Comparison of ENCODE assay signal across 17 cellular contexts in genomic region chr5:34680896-34681295, GRCh38. TPM values are rescaled to one million over a fixed set of nuclear protein-coding genes. Genes with fewer than 3 reads are reported as not detected.
DNase-seq lines count a peak whose midpoint lies in the region; ATAC-seq and TF ChIP-seq lines count a peak whose summit lies in the region.
"Had no signal": no experiment of that assay in that cellular context is flagged by ENCODE, and none has a peak within 500 bp of the region (broad histone marks: within the 10 kb centered on the region; RNA-seq: fewer than 3 reads in every experiment).

No MANE protein-coding gene starts in this region.

- DNase-seq in NOMO-1 treated with DMSO at 0.1 percent for 48 hours (lab: John Stamatoyannopoulos, UW; ENCODE audit: unreplicated experiment) (peak; percentile 20), NOMO-1 treated with dmso at 0.1 percent for 144 hours (lab: John Stamatoyannopoulos, UW; ENCODE audit: unreplicated experiment) (no peak), chondrocyte (ENCODE audit: low spot score) (no peak), OCI-M1 (lab: John Stamatoyannopoulos, UW) (no peak), GM19238 (ENCODE audit: insufficient read length, low spot score) (no peak)
- DNase-seq: Caco-2, DMS79, GOT3, Kasumi-1, NCI-H1417, NCI-H1930, NCI-H2171 treated with DMSO at 0.1 percent for 48 hours, NCI-H510A treated with DMSO at 0.1 percent for 48 hours had no signal

- no peak for TF ChIP-seq CTCF in chondrocyte (IDR thresholded peaks at IDR 0.05)
- no peak for TF ChIP-seq CTCF in nephron (IDR thresholded peaks at IDR 0.05; ENCODE audit: unreplicated experiment in 3 of 3)

- ATAC-seq in GM18858 (IDR thresholded peaks at IDR 0.05; ENCODE audit: unreplicated experiment) (no peak), HG03175 (IDR thresholded peaks at IDR 0.05; ENCODE audit: unreplicated experiment) (no peak)

- H3K4me1 Mint-ChIP-seq in chondrocyte (ENCODE audit: low read depth) = peaks cover 75% of the 10 kb centered on the region
- H3K4me1 Mint-ChIP-seq in nephron = peaks cover 55% of the 10 kb centered on the region
- H3K4me1 Mint-ChIP-seq: CD14-positive monocyte had no signal

- H3K36me3 Mint-ChIP-seq in chondrocyte (ENCODE audit: low read depth) (peaks cover 3% of the 10 kb centered on the region), nephron (ENCODE audit: low read depth) (peaks cover 12% of the 10 kb centered on the region)
- H3K36me3 Mint-ChIP-seq: CD14-positive monocyte had no signal

- H3K4me3 Mint-ChIP-seq in chondrocyte (ENCODE audit: unreplicated experiment) (no peak overlapping the region), nephron (no peak overlapping the region)
- H3K4me3 Mint-ChIP-seq: CD14-positive monocyte had no signal

- H3K9me3 Mint-ChIP-seq in chondrocyte (ENCODE audit: low read depth) = no peaks in the 10 kb centered on the region
- H3K9me3 Mint-ChIP-seq in nephron = no peaks in the 10 kb centered on the region

- H3K27ac Mint-ChIP-seq in chondrocyte (ENCODE audit: unreplicated experiment) (peak overlapping the region; percentile 83), nephron (peak overlapping the region; percentile 44 to 75 (median 69))

- no peaks in the 10 kb centered on the region for H3K27me3 Mint-ChIP-seq in chondrocyte (ENCODE audit: low read depth)
- no peaks in the 10 kb centered on the region for H3K27me3 Mint-ChIP-seq in nephron (ENCODE audit: low read depth)

RNA-seq across cellular contexts. Expression of gene RAI14, which starts 24.8 kb away (rescaled TPM):
- 177 to 287 TPM (median 260 TPM) in 3 replicates for total RNA-seq in chondrocyte
